In genomic region chr20:57665589-57665971, GRCh38 we compare ENCODE assay signal across 20 cellular contexts. TPM values are rescaled to one million over a fixed set of nuclear protein-coding genes. Genes with fewer than 3 reads are reported as not detected.
"Had no signal": no experiment of that assay in that cellular context is flagged by ENCODE, and none has a peak within 500 bp of the region (broad histone marks: within the 10 kb centered on the region; RNA-seq: fewer than 3 reads in every experiment).

No MANE protein-coding gene starts in this region.

- H3K9me3 Mint-ChIP-seq: activated naive CD8-positive, alpha-beta T cell treated with anti-CD3 and anti-CD28 coated beads for 36 hours; activated T-cell treated with anti-CD3 and anti-CD28 coated beads, Interleukin-2, amount 50 U/mL, for 4 hours; activated T-helper 2 cell treated with anti-CD3 and anti-CD28 coated beads, Interferon-gamma antibody, Interleukin-2, Interleukin-4, amounts not matched to agents 10 μg/mL and 5 μg/mL and 100 μg/mL, durations not matched to agents 14 hours and 24 hours and 36 hours; dendritic cell treated with granulocyte-macrophage colony-stimulating factor and Interleukin-4, amounts not matched to agents 40 ng/mL and 50 ng/mL, for 4 days; naive thymus-derived CD8-positive, alpha-beta T cell; WTC11 had no signal

- ATAC-seq: activated CD4-positive, alpha-beta T cell treated with anti-CD3 and anti-CD28 coated beads for 36 hours; activated T-cell treated with anti-CD3 and anti-CD28 coated beads, Interleukin-2, amount 50 U/mL, for 4 hours; naive thymus-derived CD8-positive, alpha-beta T cell; stimulated activated naive CD8-positive, alpha-beta T cell treated with anti-CD3 and anti-CD28 coated beads, Interleukin-15, Interleukin-2, amounts not matched to agents 100 U/mL and 50 U/mL, for 24 hours; WTC11 had no signal

- H3K4me3 Mint-ChIP-seq: activated CD4-positive, alpha-beta T cell treated with anti-CD3 and anti-CD28 coated beads for 36 hours; activated naive CD8-positive, alpha-beta T cell treated with anti-CD3 and anti-CD28 coated beads for 36 hours; activated T-cell treated with anti-CD3 and anti-CD28 coated beads, Interleukin-2, amount 50 U/mL, for 4 hours; dendritic cell treated with granulocyte-macrophage colony-stimulating factor and Interleukin-4, amounts not matched to agents 40 ng/mL and 50 ng/mL, for 4 days; naive thymus-derived CD8-positive, alpha-beta T cell; WTC11 had no signal

- H3K27me3 ChIP-seq: thyroid gland had no signal

- H3K27ac ChIP-seq: parathyroid adenoma, thyroid gland had no signal

- H2AFZ ChIP-seq: parathyroid adenoma had no signal

- H3K36me3 ChIP-seq: thyroid gland had no signal

- H3K79me2 ChIP-seq: parathyroid adenoma had no signal

- DNase-seq: activated CD4-positive, alpha-beta T cell treated with anti-CD3 and anti-CD28 coated beads for 36 hours; activated CD4-positive, alpha-beta T cell treated with anti-CD3 and anti-CD28 coated beads, Interleukin-2, amount 50 U/mL, for 4 hours; activated CD8-positive, alpha-beta memory T cell treated with anti-CD3 and anti-CD28 coated beads, Interleukin-2, amount 50 U/mL, for 48 hours; activated naive CD4-positive, alpha-beta T cell; activated naive CD8-positive, alpha-beta T cell treated with anti-CD3 and anti-CD28 coated beads for 36 hours; activated T-cell treated with anti-CD3 and anti-CD28 coated beads, Interleukin-2, amount 50 U/mL, for 4 hours; effector CD4-positive, alpha-beta T cell; erythroblast; foreskin fibroblast; stimulated activated CD4-positive, alpha-beta T cell treated with anti-CD3 and anti-CD28 coated beads, Interleukin-4, amount 100 ng/mL, for 24 hours; stimulated activated naive CD8-positive, alpha-beta T cell treated with anti-CD3 and anti-CD28 coated beads, Interleukin-15, Interleukin-2, amounts not matched to agents 100 U/mL and 50 U/mL, for 24 hours; T-helper 9 cell had no signal

- H3K9me3 ChIP-seq: thyroid gland had no signal

- H3K4me3 ChIP-seq: thyroid gland had no signal

- H3K27ac Mint-ChIP-seq: activated CD4-positive, alpha-beta T cell treated with anti-CD3 and anti-CD28 coated beads for 36 hours; activated naive CD8-positive, alpha-beta T cell treated with anti-CD3 and anti-CD28 coated beads for 36 hours; activated T-helper 2 cell treated with anti-CD3 and anti-CD28 coated beads, Interferon-gamma antibody, Interleukin-2, Interleukin-4, amounts not matched to agents 10 μg/mL and 5 μg/mL and 100 μg/mL, durations not matched to agents 14 hours and 24 hours and 36 hours; dendritic cell treated with granulocyte-macrophage colony-stimulating factor and Interleukin-4, amounts not matched to agents 40 ng/mL and 50 ng/mL, for 4 days; WTC11 had no signal

- H3K36me3 Mint-ChIP-seq: activated naive CD8-positive, alpha-beta T cell treated with anti-CD3 and anti-CD28 coated beads for 36 hours; naive thymus-derived CD8-positive, alpha-beta T cell; WTC11 had no signal

- H3K4me1 Mint-ChIP-seq: activated CD4-positive, alpha-beta T cell treated with anti-CD3 and anti-CD28 coated beads for 36 hours had no signal

- H3K27me3 Mint-ChIP-seq: activated CD4-positive, alpha-beta T cell treated with anti-CD3 and anti-CD28 coated beads for 36 hours; activated naive CD8-positive, alpha-beta T cell treated with anti-CD3 and anti-CD28 coated beads for 36 hours; naive thymus-derived CD8-positive, alpha-beta T cell had no signal

RNA-seq across cellular contexts. Expression of gene ZBP1, which starts 45.4 kb away (rescaled TPM):
- total RNA-seq: fibroblast of lung, lung microvascular endothelial cell, WTC11 had no signal
- polyA plus RNA-seq: fibroblast of lung had no signal
